3 cellular contexts compared by ENCODE assay signal in the genomic region with DNA sequence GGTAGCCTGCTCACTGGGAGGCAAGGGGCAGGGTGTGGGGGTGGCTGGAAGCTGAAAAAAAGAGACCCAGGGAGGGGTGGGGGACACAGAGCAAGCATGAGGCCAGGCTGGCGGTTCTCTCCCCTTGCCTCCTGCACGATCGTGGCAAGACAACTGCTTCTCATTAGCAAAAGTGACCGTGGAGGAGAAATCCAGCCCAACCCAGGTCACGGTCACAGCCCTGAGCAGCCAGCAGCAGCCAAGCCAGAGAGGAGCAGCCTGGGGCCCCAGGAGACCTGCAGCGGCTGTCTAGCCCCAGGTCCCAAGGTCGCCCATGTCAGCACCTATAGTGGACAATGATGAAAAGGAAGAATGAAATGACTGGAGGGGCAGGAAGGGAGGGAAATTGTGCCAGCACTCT.
TF ChIP-seq lines count a peak whose summit lies in the region.

No MANE protein-coding gene starts in this region.

TF ChIP-seq in SK-N-SH, 30 proteins besides CTCF, POLR2A, EP300 and RAD21 (continued from another document):
- TF ChIP-seq SMC3 (IDR thresholded peaks at IDR 0.05; ENCODE audit: low read depth, low read length), result no peak
- TF ChIP-seq FOXM1 (IDR thresholded peaks at IDR 0.05; ENCODE audit: low read depth), result no peak
- TF ChIP-seq, protein P1, sequence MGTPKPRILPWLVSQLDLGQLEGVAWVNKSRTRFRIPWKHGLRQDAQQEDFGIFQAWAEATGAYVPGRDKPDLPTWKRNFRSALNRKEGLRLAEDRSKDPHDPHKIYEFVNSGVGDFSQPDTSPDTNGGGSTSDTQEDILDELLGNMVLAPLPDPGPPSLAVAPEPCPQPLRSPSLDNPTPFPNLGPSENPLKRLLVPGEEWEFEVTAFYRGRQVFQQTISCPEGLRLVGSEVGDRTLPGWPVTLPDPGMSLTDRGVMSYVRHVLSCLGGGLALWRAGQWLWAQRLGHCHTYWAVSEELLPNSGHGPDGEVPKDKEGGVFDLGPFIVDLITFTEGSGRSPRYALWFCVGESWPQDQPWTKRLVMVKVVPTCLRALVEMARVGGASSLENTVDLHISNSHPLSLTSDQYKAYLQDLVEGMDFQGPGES (IDR thresholded peaks at IDR 0.05; ENCODE audit: low read depth, low read length), result no peak
TF ChIP-seq in SK-N-SH: peak in this region for 0.

TF ChIP-seq in SK-N-SH treated with all-trans-retinoic acid at 6 μM for 48 hours, 23 proteins besides CTCF, POLR2A, EP300 and RAD21 (continues in another document):
- TF ChIP-seq SNAI2 (CRISPR knock-in tag; IDR thresholded peaks at IDR 0.05) (no peak), TOX (CRISPR knock-in tag; IDR thresholded peaks at IDR 0.05; ENCODE audit: borderline replicate concordance) (no peak), ZNF70 (CRISPR knock-in tag; IDR thresholded peaks at IDR 0.05) (no peak), PPARA (CRISPR knock-in tag; IDR thresholded peaks at IDR 0.05; ENCODE audit: borderline replicate concordance) (no peak), TCF4 (CRISPR knock-in tag; IDR thresholded peaks at IDR 0.05; ENCODE audit: borderline replicate concordance) (no peak), RARB (CRISPR knock-in tag; IDR thresholded peaks at IDR 0.05) (no peak), GLIS3 (CRISPR knock-in tag; IDR thresholded peaks at IDR 0.05) (no peak), ISL1 (CRISPR knock-in tag; IDR thresholded peaks at IDR 0.05) (no peak), CSDC2 (CRISPR knock-in tag; IDR thresholded peaks at IDR 0.05) (no peak)
- TF ChIP-seq, protein P2, sequence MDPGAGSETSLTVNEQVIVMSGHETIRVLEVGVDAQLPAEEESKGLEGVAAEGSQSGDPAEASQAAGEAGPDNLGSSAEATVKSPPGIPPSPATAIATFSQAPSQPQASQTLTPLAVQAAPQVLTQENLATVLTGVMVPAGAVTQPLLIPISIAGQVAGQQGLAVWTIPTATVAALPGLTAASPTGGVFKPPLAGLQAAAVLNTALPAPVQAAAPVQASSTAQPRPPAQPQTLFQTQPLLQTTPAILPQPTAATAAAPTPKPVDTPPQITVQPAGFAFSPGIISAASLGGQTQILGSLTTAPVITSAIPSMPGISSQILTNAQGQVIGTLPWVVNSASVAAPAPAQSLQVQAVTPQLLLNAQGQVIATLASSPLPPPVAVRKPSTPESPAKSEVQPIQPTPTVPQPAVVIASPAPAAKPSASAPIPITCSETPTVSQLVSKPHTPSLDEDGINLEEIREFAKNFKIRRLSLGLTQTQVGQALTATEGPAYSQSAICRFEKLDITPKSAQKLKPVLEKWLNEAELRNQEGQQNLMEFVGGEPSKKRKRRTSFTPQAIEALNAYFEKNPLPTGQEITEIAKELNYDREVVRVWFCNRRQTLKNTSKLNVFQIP (CRISPR knock-in tag; IDR thresholded peaks at IDR 0.05; ENCODE audit: borderline replicate concordance, low read depth), result no peak
- TF ChIP-seq, protein P3, sequence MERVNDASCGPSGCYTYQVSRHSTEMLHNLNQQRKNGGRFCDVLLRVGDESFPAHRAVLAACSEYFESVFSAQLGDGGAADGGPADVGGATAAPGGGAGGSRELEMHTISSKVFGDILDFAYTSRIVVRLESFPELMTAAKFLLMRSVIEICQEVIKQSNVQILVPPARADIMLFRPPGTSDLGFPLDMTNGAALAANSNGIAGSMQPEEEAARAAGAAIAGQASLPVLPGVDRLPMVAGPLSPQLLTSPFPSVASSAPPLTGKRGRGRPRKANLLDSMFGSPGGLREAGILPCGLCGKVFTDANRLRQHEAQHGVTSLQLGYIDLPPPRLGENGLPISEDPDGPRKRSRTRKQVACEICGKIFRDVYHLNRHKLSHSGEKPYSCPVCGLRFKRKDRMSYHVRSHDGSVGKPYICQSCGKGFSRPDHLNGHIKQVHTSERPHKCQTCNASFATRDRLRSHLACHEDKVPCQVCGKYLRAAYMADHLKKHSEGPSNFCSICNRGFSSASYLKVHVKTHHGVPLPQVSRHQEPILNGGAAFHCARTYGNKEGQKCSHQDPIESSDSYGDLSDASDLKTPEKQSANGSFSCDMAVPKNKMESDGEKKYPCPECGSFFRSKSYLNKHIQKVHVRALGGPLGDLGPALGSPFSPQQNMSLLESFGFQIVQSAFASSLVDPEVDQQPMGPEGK (CRISPR knock-in tag; IDR thresholded peaks at IDR 0.05; ENCODE audit: borderline replicate concordance), result no peak
- TF ChIP-seq, protein P4, sequence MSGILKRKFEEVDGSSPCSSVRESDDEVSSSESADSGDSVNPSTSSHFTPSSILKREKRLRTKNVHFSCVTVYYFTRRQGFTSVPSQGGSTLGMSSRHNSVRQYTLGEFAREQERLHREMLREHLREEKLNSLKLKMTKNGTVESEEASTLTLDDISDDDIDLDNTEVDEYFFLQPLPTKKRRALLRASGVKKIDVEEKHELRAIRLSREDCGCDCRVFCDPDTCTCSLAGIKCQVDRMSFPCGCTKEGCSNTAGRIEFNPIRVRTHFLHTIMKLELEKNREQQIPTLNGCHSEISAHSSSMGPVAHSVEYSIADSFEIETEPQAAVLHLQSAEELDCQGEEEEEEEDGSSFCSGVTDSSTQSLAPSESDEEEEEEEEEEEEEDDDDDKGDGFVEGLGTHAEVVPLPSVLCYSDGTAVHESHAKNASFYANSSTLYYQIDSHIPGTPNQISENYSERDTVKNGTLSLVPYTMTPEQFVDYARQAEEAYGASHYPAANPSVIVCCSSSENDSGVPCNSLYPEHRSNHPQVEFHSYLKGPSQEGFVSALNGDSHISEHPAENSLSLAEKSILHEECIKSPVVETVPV (CRISPR knock-in tag; IDR thresholded peaks at IDR 0.05), result no peak
- TF ChIP-seq, protein P5, sequence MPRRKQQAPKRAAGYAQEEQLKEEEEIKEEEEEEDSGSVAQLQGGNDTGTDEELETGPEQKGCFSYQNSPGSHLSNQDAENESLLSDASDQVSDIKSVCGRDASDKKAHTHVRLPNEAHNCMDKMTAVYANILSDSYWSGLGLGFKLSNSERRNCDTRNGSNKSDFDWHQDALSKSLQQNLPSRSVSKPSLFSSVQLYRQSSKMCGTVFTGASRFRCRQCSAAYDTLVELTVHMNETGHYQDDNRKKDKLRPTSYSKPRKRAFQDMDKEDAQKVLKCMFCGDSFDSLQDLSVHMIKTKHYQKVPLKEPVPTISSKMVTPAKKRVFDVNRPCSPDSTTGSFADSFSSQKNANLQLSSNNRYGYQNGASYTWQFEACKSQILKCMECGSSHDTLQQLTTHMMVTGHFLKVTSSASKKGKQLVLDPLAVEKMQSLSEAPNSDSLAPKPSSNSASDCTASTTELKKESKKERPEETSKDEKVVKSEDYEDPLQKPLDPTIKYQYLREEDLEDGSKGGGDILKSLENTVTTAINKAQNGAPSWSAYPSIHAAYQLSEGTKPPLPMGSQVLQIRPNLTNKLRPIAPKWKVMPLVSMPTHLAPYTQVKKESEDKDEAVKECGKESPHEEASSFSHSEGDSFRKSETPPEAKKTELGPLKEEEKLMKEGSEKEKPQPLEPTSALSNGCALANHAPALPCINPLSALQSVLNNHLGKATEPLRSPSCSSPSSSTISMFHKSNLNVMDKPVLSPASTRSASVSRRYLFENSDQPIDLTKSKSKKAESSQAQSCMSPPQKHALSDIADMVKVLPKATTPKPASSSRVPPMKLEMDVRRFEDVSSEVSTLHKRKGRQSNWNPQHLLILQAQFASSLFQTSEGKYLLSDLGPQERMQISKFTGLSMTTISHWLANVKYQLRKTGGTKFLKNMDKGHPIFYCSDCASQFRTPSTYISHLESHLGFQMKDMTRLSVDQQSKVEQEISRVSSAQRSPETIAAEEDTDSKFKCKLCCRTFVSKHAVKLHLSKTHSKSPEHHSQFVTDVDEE (CRISPR knock-in tag; IDR thresholded peaks at IDR 0.05), result no peak
- TF ChIP-seq, protein P6, sequence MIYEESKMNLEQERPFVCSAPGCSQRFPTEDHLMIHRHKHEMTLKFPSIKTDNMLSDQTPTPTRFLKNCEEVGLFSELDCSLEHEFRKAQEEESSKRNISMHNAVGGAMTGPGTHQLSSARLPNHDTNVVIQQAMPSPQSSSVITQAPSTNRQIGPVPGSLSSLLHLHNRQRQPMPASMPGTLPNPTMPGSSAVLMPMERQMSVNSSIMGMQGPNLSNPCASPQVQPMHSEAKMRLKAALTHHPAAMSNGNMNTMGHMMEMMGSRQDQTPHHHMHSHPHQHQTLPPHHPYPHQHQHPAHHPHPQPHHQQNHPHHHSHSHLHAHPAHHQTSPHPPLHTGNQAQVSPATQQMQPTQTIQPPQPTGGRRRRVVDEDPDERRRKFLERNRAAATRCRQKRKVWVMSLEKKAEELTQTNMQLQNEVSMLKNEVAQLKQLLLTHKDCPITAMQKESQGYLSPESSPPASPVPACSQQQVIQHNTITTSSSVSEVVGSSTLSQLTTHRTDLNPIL (CRISPR knock-in tag; IDR thresholded peaks at IDR 0.05; ENCODE audit: low read depth), result no peak

TF ChIP-seq in GM12878, 131 proteins besides CTCF, POLR2A, EP300 and RAD21:
- TF ChIP-seq POU2F2 (IDR thresholded peaks at IDR 0.05; ENCODE audit: borderline replicate concordance, low read depth, low read length) (no peak), RUNX3 (IDR thresholded peaks at IDR 0.05; ENCODE audit: low read length) (peak; percentile 2; the same call in 1 of the 2 replicates)
TF ChIP-seq in GM12878: peak in this region for 1.
